ENCODE assay signal across 29 cellular contexts in the genomic region with DNA sequence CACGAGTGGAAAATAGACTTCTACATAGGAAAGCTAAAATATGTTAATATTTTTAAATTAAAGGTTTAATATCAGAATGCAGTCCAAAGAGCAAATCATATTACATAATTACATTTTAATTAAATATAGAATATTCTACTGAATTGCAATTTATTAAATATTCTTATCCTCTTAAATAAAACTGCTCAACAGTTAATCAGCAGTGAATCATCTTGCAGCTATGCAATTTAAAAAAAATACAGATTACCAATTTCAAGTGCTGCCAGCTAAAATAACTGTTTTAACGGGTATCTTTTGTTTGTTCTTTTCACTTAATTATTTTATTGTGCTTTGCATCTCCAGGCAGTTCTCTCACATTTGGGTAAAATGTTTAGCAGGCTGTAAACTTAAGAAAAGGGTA.
DNase-seq lines count a peak whose midpoint lies in the region; ATAC-seq, FAIRE-seq and TF ChIP-seq lines count a peak whose summit lies in the region.
"Had no signal": no experiment of that assay in that cellular context is flagged by ENCODE, and none has a peak within 500 bp of the region (broad histone marks: within the 10 kb centered on the region; RNA-seq: fewer than 3 reads in every experiment).

No MANE protein-coding gene starts in this region.

- H3K9me3 ChIP-seq in mammary epithelial cell (replicated peaks; ENCODE audit: insufficient read depth, low read length) (no peaks in the 10 kb centered on the region), keratinocyte (ENCODE audit: control insufficient read depth, low read depth, low read length) (no peaks in the 10 kb centered on the region), lower lobe of right lung (no peaks in the 10 kb centered on the region), aorta (ENCODE audit: control insufficient read depth, low read length) (no peaks in the 10 kb centered on the region)
- H3K9me3 ChIP-seq: BLaER1, body of pancreas, heart left ventricle, ovary, right lobe of liver, upper lobe of left lung had no signal

- H3K27ac ChIP-seq in mammary epithelial cell (ENCODE audit: insufficient read depth, low read depth, low read length) (no peak overlapping the region), keratinocyte (ENCODE audit: control insufficient read depth, insufficient read depth, low read length) (no peak overlapping the region), lower lobe of right lung (no peak overlapping the region), aorta (ENCODE audit: low read depth in 1 of 2, low read length in 2 of 2) (no peak overlapping the region)
- H3K27ac ChIP-seq: BLaER1, body of pancreas, coronary artery, heart left ventricle, ovary, right lobe of liver, upper lobe of left lung had no signal

- H3K36me3 ChIP-seq in mammary epithelial cell (ENCODE audit: insufficient read depth, low read length) (no peaks in the 10 kb centered on the region), keratinocyte (ENCODE audit: control insufficient read depth in 2 of 2, extremely low read depth in 1 of 2, insufficient read depth in 2 of 2, low read length in 2 of 2) (peaks cover 0 to 2% of the 10 kb centered on the region in 2 experiments), lower lobe of right lung (peaks cover 4% of the 10 kb centered on the region), aorta (ENCODE audit: control insufficient read depth in 1 of 2, insufficient read depth in 2 of 2, low read length in 1 of 2) (no peaks in the 10 kb centered on the region)
- H3K36me3 ChIP-seq: ovary, right lobe of liver had no signal

- CTCF ChIA-PET in mammary epithelial cell (lab: Charles Lee; ENCODE audit: low non-redundant PET): no interaction called here

- intact Hi-C loops in mammary epithelial cell (cut with micrococcal nuclease) (loop anchor here (5.0 kb wide), 1 partner anchor 41 kb away; no protein-coding TSS in a partner anchor), lower lobe of right lung (cut with DNase I) (no loop called here), aorta (cut with DNase I) (no loop called here)

- in situ Hi-C loops in mammary epithelial cell (cut with MboI; ENCODE audit: low sequenced_read_pairs in 2 of 2): no loop called here

- no peaks in the 10 kb centered on the region for H3K9me1 ChIP-seq in keratinocyte (ENCODE audit: control insufficient read depth, extremely low read depth, insufficient read depth, low read length)

- H2AFZ ChIP-seq in mammary epithelial cell (ENCODE audit: low read depth, low read length) (no peak overlapping the region), keratinocyte (ENCODE audit: control insufficient read depth, low read length) (no peak overlapping the region)

- H3K4me2 ChIP-seq in mammary epithelial cell (ENCODE audit: insufficient read depth, low read depth, low read length): peak overlapping the region; percentile 60
- H3K4me2 ChIP-seq in keratinocyte (ENCODE audit: control insufficient read depth, extremely low read depth, insufficient read depth, low read depth, low read length): peak overlapping the region; percentile 29
- H3K4me2 ChIP-seq: BLaER1 had no signal

- H3K4me1 ChIP-seq in mammary epithelial cell (ENCODE audit: insufficient read depth, low read length) (peaks cover 6% of the 10 kb centered on the region), keratinocyte (ENCODE audit: control insufficient read depth, extremely low read depth, insufficient read depth, low read length) (peaks cover 7% of the 10 kb centered on the region), lower lobe of right lung (no peaks in the 10 kb centered on the region), aorta (ENCODE audit: control insufficient read depth in 1 of 2, insufficient read depth in 2 of 2, low read length in 2 of 2) (no peaks in the 10 kb centered on the region)
- H3K4me1 ChIP-seq: body of pancreas, right lobe of liver, upper lobe of left lung had no signal

- no peaks in the 10 kb centered on the region for H3K27me3 ChIP-seq in mammary epithelial cell (ENCODE audit: insufficient read depth, low read length)
- H3K27me3 ChIP-seq in keratinocyte (ENCODE audit: control insufficient read depth, extremely low read depth, insufficient read depth, low read length): no peaks in the 10 kb centered on the region
- no peaks in the 10 kb centered on the region for H3K27me3 ChIP-seq in lower lobe of right lung (ENCODE audit: low read depth)
- no peaks in the 10 kb centered on the region for H3K27me3 ChIP-seq in aorta (ENCODE audit: control insufficient read depth in 1 of 2, insufficient read depth in 2 of 2, low read length in 1 of 2)
- H3K27me3 ChIP-seq: BLaER1, body of pancreas, heart left ventricle, ovary, right lobe of liver, upper lobe of left lung had no signal

- peaks cover 3% of the 10 kb centered on the region for H3K79me2 ChIP-seq in mammary epithelial cell (ENCODE audit: insufficient read depth, low read length)
- H3K79me2 ChIP-seq in keratinocyte (ENCODE audit: control insufficient read depth, insufficient read depth, low read length): no peaks in the 10 kb centered on the region

- no peak for ATAC-seq in activated CD4-positive, CD25-positive, alpha-beta regulatory T cell treated with anti-CD3 and anti-CD28 coated beads, Interleukin-2, amount 50 U/mL, for 24 hours
- ATAC-seq in lower lobe of right lung: no peak
- no peak for ATAC-seq in aorta (ENCODE audit: low FRiP score)
- ATAC-seq: activated T-helper 17 cell treated with anti-CD3 and anti-CD28 coated beads, Interleukin-2, amount 50 U/mL, for 72 hours; body of pancreas; heart left ventricle; left lobe of liver; natural killer cell; right lobe of liver had no signal

- H3K4me3 ChIP-seq in mammary epithelial cell (replicated peaks in 1 of 3; ENCODE audit: insufficient read depth in 1 of 3, low read depth in 2 of 3, low read length in 3 of 3): no peak overlapping the region
- H3K4me3 ChIP-seq in keratinocyte (ENCODE audit: control insufficient read depth in 2 of 3, extremely low read depth in 1 of 3, insufficient read depth in 2 of 3, low read depth in 1 of 3, low read length in 3 of 3): no peak overlapping the region
- no peak overlapping the region for H3K4me3 ChIP-seq in lower lobe of right lung
- no peak overlapping the region for H3K4me3 ChIP-seq in aorta (ENCODE audit: low read length in 2 of 2)
- H3K4me3 ChIP-seq: BLaER1, body of pancreas, coronary artery, heart left ventricle, ovary, right lobe of liver, upper lobe of left lung had no signal

- DNase-seq in EL (peak; percentile 41), M059J (ENCODE audit: low read depth) (peak; percentile 36), mammary epithelial cell (no peak), keratinocyte (ENCODE audit: low read depth, low spot score) (no peak), SKM-1 (lab: John Stamatoyannopoulos, UW; ENCODE audit: unreplicated experiment) (no peak), lower lobe of right lung (no peak), aorta (no peak)
- DNase-seq: ACHN; activated CD4-positive, alpha-beta T cell treated with anti-CD3 and anti-CD28 coated beads, Interleukin-2, amount 10 ng/mL, durations not matched to agents 7 days and 5 days; activated CD8-positive, alpha-beta memory T cell treated with anti-CD3 and anti-CD28 coated beads, Interleukin-2, amount 50 U/mL, for 4 hours; activated naive CD8-positive, alpha-beta T cell treated with anti-CD3 and anti-CD28 coated beads for 36 hours; body of pancreas; COR-L47; DND-41; endodermal cell; heart left ventricle; natural killer cell; NCI-H1694 treated with DMSO at 0.1 percent for 48 hours; NCI-H748 treated with DMSO at 0.1 percent for 48 hours; ovary; right lobe of liver; SHP77 treated with DMSO at 0.1 percent for 48 hours; upper lobe of left lung had no signal

- no peak for TF ChIP-seq CTCF in mammary epithelial cell (conservative IDR thresholded peaks at IDR 0.05 in 1 of 2, IDR thresholded peaks at IDR 0.05 in 1 of 2; ENCODE audit: extremely low read depth in 1 of 2, insufficient read depth in 1 of 2, low read depth in 1 of 2, low read length in 2 of 2)
- TF ChIP-seq CTCF in keratinocyte (optimal IDR thresholded peaks at IDR 0.05 in 1 of 3, IDR thresholded peaks at IDR 0.05 in 1 of 3, conservative IDR thresholded peaks at IDR 0.05 in 1 of 3; ENCODE audit: extremely low read depth in 1 of 3, insufficient read depth in 2 of 3, low read length in 3 of 3): no peak
- TF ChIP-seq CTCF in lower lobe of right lung (IDR thresholded peaks at IDR 0.05): no peak

- FAIRE-seq in keratinocyte (lab: Jason Lieb, UNC): no peak
- FAIRE-seq: H1 had no signal

- H3K9ac ChIP-seq in mammary epithelial cell (ENCODE audit: insufficient read depth, low read length) (no peak overlapping the region), keratinocyte (ENCODE audit: control insufficient read depth, extremely low read depth, insufficient read depth, low read length) (no peak overlapping the region)
- H3K9ac ChIP-seq: BLaER1 had no signal

- dilution Hi-C loops in mammary epithelial cell (cut with HindIII; ENCODE audit: low sequenced_read_pairs) (no loop called here), keratinocyte (cut with MboI; ENCODE audit: extremely low pct_ligation_motif_present, low sequenced_read_pairs) (no loop called here)

- BruUV-seq in mammary epithelial cell (replicated peaks; lab: Mats Ljungman, UMichigan): no TSS peak

- WGBS in mammary epithelial cell (ENCODE audit: low coverage, missing lambda C conversion rate): 50% methylated on average over 2 of the region's 2 CpGs
- 44% methylated on average over 2 of the region's 2 CpGs for WGBS in aorta, 2 donors

- H4K20me1 ChIP-seq in mammary epithelial cell (ENCODE audit: insufficient read depth, low read length): no peaks in the 10 kb centered on the region
- H4K20me1 ChIP-seq in keratinocyte (ENCODE audit: control insufficient read depth, extremely low read depth, insufficient read depth, low read length): no peaks in the 10 kb centered on the region

Comparison
In these comparisons a context has a peak if more than half of its experiments do, and no peak if none do; other contexts are left out.
1. DNase-seq: peak in EL (single experiment) and M059J (single experiment); none in mammary epithelial cell (single experiment), keratinocyte (single experiment), SKM-1 (single experiment), lower lobe of right lung (single experiment) and aorta (0 of 2).